Comparison of ENCODE assay signal across 1 cellular context in genomic region chr17:10699861-10700260, GRCh38.
TF ChIP-seq lines count a peak whose summit lies in the region.

No MANE protein-coding gene starts in this region.

TF ChIP-seq in GM12878, 131 proteins besides CTCF, POLR2A, EP300 and RAD21:
- TF ChIP-seq BCLAF1 (IDR thresholded peaks at IDR 0.05) (no peak), MXI1 (IDR thresholded peaks at IDR 0.05; ENCODE audit: low read depth, low read length) (no peak), RUNX3 (IDR thresholded peaks at IDR 0.05; ENCODE audit: low read length) (peak; percentile 60), ZNF622 (IDR thresholded peaks at IDR 0.05) (no peak), SUPT20H (IDR thresholded peaks at IDR 0.05; ENCODE audit: borderline replicate concordance, control insufficient read depth, low read depth, low read length) (no peak)
